22 cellular contexts compared by ENCODE assay signal in genomic region chr5:79742549-79743136, GRCh38. TPM values are rescaled to one million over a fixed set of nuclear protein-coding genes. Genes with fewer than 3 reads are reported as not detected.
DNase-seq lines count a peak whose midpoint lies in the region; ATAC-seq and TF ChIP-seq lines count a peak whose summit lies in the region.
"Had no signal": no experiment of that assay in that cellular context is flagged by ENCODE, and none has a peak within 500 bp of the region (broad histone marks: within the 10 kb centered on the region; RNA-seq: fewer than 3 reads in every experiment).

No MANE protein-coding gene starts in this region.

- H3K9me3 Mint-ChIP-seq in T-cell = no peaks in the 10 kb centered on the region

- H3K27me3 Mint-ChIP-seq in T-cell = peaks cover 0 to 15% of the 10 kb centered on the region in 2 donors

- no peak overlapping the region for H3K4me3 ChIP-seq in left ventricle myocardium inferior
- H3K4me3 ChIP-seq in liver (ENCODE audit: low read depth in 1 of 3, low read length in 3 of 3) = no peak overlapping the region
- H3K4me3 ChIP-seq in BE2C (ENCODE audit: low read depth, low read length) = no peak overlapping the region
- H3K4me3 ChIP-seq: GM12878 had no signal

- ATAC-seq in left ventricle myocardium superior (no peak), T-cell (replicated peaks in 1 of 4) (no peak)
- ATAC-seq: GM12878, HCT116 had no signal

- H3K27ac Mint-ChIP-seq in T-cell = no peak overlapping the region
- H3K27ac Mint-ChIP-seq: B cell; CD4-positive, CD25-positive, alpha-beta regulatory T cell; IgD-negative memory B cell had no signal

- H3K27ac ChIP-seq in left ventricle myocardium inferior (replicated peaks) (peak overlapping the region; percentile 78), liver (ENCODE audit: low read depth in 1 of 2, low read length in 2 of 2) (no peak overlapping the region)
- H3K27ac ChIP-seq: HL-60 had no signal

- CTCF ChIA-PET in T-cell (lab: Charles Lee) = no interaction called here

- H3K4me1 ChIP-seq in left ventricle myocardium inferior (peaks cover 43% of the 10 kb centered on the region), liver (ENCODE audit: control insufficient read depth in 4 of 4, insufficient read depth in 4 of 4, low read length in 3 of 4) (peaks cover 0 to 1% (median 0%) of the 10 kb centered on the region in 4 donors), BE2C (no peaks in the 10 kb centered on the region)

- no peak overlapping the region for H3K9ac ChIP-seq in liver (ENCODE audit: low read depth in 1 of 2, low read length in 2 of 2)

- H3K36me3 ChIP-seq in left ventricle myocardium inferior (peaks cover 19% of the 10 kb centered on the region), liver (ENCODE audit: control insufficient read depth in 4 of 4, insufficient read depth in 3 of 4, low read depth in 1 of 4, low read length in 3 of 4) (no peaks in the 10 kb centered on the region), BE2C (no peaks in the 10 kb centered on the region)

- H3K27me3 ChIP-seq in left ventricle myocardium inferior (ENCODE audit: low read depth) (no peaks in the 10 kb centered on the region), liver (ENCODE audit: control insufficient read depth in 4 of 4, insufficient read depth in 4 of 4, low read length in 3 of 4) (no peaks in the 10 kb centered on the region), BE2C (peaks cover 23% of the 10 kb centered on the region)

- TF ChIP-seq CTCF in left ventricle myocardium inferior (IDR thresholded peaks at IDR 0.05; ENCODE audit: borderline replicate concordance) (no peak), liver (IDR thresholded peaks at IDR 0.05; ENCODE audit: low read depth, low read length, missing input control) (no peak), BE2C (IDR thresholded peaks at IDR 0.05; ENCODE audit: low read depth, low read length) (no peak)

- H3K9me3 ChIP-seq in left ventricle myocardium inferior (replicated peaks) (no peaks in the 10 kb centered on the region), liver (ENCODE audit: control insufficient read depth in 4 of 4, low read length in 3 of 4) (no peaks in the 10 kb centered on the region), BE2C (no peaks in the 10 kb centered on the region)

- intact Hi-C loops in left ventricle myocardium inferior (cut with micrococcal nuclease) = no loop called here
- intact Hi-C loops in left ventricle myocardium superior (cut with micrococcal nuclease) = no loop called here

- H3K4me3 Mint-ChIP-seq in T-cell = no peak overlapping the region
- H3K4me3 Mint-ChIP-seq: B cell; CD4-positive, CD25-positive, alpha-beta regulatory T cell; CD8-positive, alpha-beta memory T cell; IgD-negative memory B cell had no signal

- no peak for DNase-seq in left ventricle myocardium inferior
- no peak for DNase-seq in left ventricle myocardium superior
- DNase-seq in NCI-H2029 (lab: John Stamatoyannopoulos, UW) = peak; percentile 9
- no peak for DNase-seq in kidney tubule cell (ENCODE audit: low spot score)
- DNase-seq in BE2C = no peak
- no peak for DNase-seq in T-cell
- DNase-seq: C1 segment of cervical spinal cord; CD4-positive, CD25-positive, alpha-beta regulatory T cell; CD8-positive, alpha-beta memory T cell; COR-L47; DMS 273 treated with DMSO at 0.1 percent for 48 hours; DMS53; DND-41; EL; GOT3; H7 had no signal

- peaks cover 14 to 16% (median 14%) of the 10 kb centered on the region in 3 donors for H3K4me1 Mint-ChIP-seq in T-cell
- H3K4me1 Mint-ChIP-seq: B cell had no signal

- POLR2A ChIA-PET in T-cell (lab: Charles Lee) = no interaction called here

- H3K36me3 Mint-ChIP-seq in T-cell = peaks cover 3% of the 10 kb centered on the region
- H3K36me3 Mint-ChIP-seq: CD4-positive, CD25-positive, alpha-beta regulatory T cell; IgD-negative memory B cell had no signal

- peak; percentile 43 to 51 for TF ChIP-seq RAD21 in liver (IDR thresholded peaks at IDR 0.05)

- WGBS in liver = 54% methylated on average over 3 of the region's 3 CpGs

TF ChIP-seq in liver, 16 proteins besides CTCF, POLR2A, EP300 and RAD21:
- TF ChIP-seq NR2F2 (IDR thresholded peaks at IDR 0.05) = no peak
- peak; percentile 75 for TF ChIP-seq MAX (IDR thresholded peaks at IDR 0.05)
- peak; percentile 39 to 66 for TF ChIP-seq JUND (IDR thresholded peaks at IDR 0.05)
- TF ChIP-seq YY1 (IDR thresholded peaks at IDR 0.05) = peak; percentile 86
- TF ChIP-seq ZBTB33 (IDR thresholded peaks at IDR 0.05) = peak; percentile 55
- peak; percentile 71 for TF ChIP-seq SP1 (IDR thresholded peaks at IDR 0.05)
- TF ChIP-seq REST (IDR thresholded peaks at IDR 0.05) = peak; percentile 18
- peak; percentile 75 to 82 for TF ChIP-seq HNF4A (conservative IDR thresholded peaks at IDR 0.05)
- no peak for TF ChIP-seq TAF1 (conservative IDR thresholded peaks at IDR 0.05)
- no peak for TF ChIP-seq EGR1 (IDR thresholded peaks at IDR 0.05; ENCODE audit: low read depth in 2 of 2)
- peak; percentile 37 for TF ChIP-seq HNF4G (IDR thresholded peaks at IDR 0.05)
- TF ChIP-seq FOXA2 (IDR thresholded peaks at IDR 0.05) = peak; percentile 79
- TF ChIP-seq GABPA (IDR thresholded peaks at IDR 0.05 in 1 of 2, conservative IDR thresholded peaks at IDR 0.05 in 1 of 2) = peak in 1 of 2 donors; percentile 36
- TF ChIP-seq, protein P1, sequence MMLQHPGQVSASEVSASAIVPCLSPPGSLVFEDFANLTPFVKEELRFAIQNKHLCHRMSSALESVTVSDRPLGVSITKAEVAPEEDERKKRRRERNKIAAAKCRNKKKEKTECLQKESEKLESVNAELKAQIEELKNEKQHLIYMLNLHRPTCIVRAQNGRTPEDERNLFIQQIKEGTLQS (IDR thresholded peaks at IDR 0.05) = no peak
- peak; percentile 77 for TF ChIP-seq FOXA1 (IDR thresholded peaks at IDR 0.05)
- peak; percentile 65 to 81 for TF ChIP-seq RXRA (IDR thresholded peaks at IDR 0.05)

RNA-seq across cellular contexts. Expression of gene CMYA5, which starts 53.0 kb away (rescaled TPM):
- total RNA-seq in left ventricle myocardium inferior (1,210 TPM), left ventricle myocardium superior (960 TPM), liver (1 to 10 TPM; 2.6 to 2.9 TPM), T-cell (under 1 TPM; 0.13 to 0.41 (median 0.23) TPM)
- polyA plus RNA-seq in liver = 1 to 10 TPM; 1.3 to 1.5 TPM
- 1.4 TPM for polyA plus RNA-seq in BE2C (2012; ENCODE audit: insufficient read depth, insufficient read length, low read depth)
- polyA plus RNA-seq: IgD-negative memory B cell had no signal

Comparison
In these comparisons a context has a peak if more than half of its experiments do, and no peak if none do; other contexts are left out.
1. RNA of gene CMYA5, which starts 53.0 kb away (total RNA-seq): 1,210 TPM in left ventricle myocardium inferior (single experiment) and 960 TPM in left ventricle myocardium superior (single experiment); 2.6 to 2.9 TPM in liver and 0.13 to 0.41 TPM in T-cell; every median in the first group is over 100 times any median in the second.